9 cellular contexts compared by ENCODE assay signal in the genomic region with DNA sequence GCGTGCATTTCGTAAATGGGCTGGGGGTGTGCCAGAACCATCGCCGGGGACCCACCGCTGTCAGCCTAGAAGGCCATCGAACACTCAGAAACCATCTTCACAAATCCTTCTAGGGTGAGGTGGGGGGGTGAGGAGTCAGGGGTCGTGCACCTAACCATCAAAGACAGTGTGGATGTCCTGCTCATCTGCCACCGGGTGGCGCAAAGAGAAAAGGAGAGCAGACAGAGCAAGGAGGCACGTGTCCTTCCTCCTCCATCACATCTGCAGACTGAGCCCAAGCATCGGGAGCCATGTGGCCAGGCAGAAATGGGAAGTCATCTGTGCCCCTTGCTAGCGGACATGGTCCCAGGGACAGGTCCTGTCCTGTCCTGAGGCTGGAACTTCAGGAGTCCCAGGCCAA.
DNase-seq lines count a peak whose midpoint lies in the region; ATAC-seq and TF ChIP-seq lines count a peak whose summit lies in the region.
"Had no signal": no experiment of that assay in that cellular context is flagged by ENCODE, and none has a peak within 500 bp of the region (broad histone marks: within the 10 kb centered on the region; RNA-seq: fewer than 3 reads in every experiment).

No MANE protein-coding gene starts in this region.

- H3K4me2 ChIP-seq in mesenchymal stem cell (ENCODE audit: low read length, poor library complexity, severe bottlenecking) = no peak overlapping the region

- in situ Hi-C loops in KBM-7 (cut with MboI; ENCODE audit: low pct_unique_long_range_greater_than_20kb, low sequenced_read_pairs) = no loop called here

- H4K91ac ChIP-seq in mesenchymal stem cell (ENCODE audit: low read length) = no peak overlapping the region

- no peaks in the 10 kb centered on the region for H3K79me1 ChIP-seq in mesenchymal stem cell (replicated peaks; ENCODE audit: low read length, poor library complexity, severe bottlenecking)

- H2AK5ac ChIP-seq in mesenchymal stem cell (ENCODE audit: low read length, severe bottlenecking) = no peak overlapping the region

- no peak overlapping the region for H4K8ac ChIP-seq in mesenchymal stem cell (ENCODE audit: low read length)

- no peaks in the 10 kb centered on the region for H3K9me3 ChIP-seq in RWPE2 (ENCODE audit: severe bottlenecking)
- H3K9me3 ChIP-seq in mesenchymal stem cell (ENCODE audit: control insufficient read depth, low read length) = no peaks in the 10 kb centered on the region
- H3K9me3 ChIP-seq in aorta (ENCODE audit: control insufficient read depth, low read length) = no peaks in the 10 kb centered on the region

- H2BK120ac ChIP-seq in mesenchymal stem cell (ENCODE audit: low read depth, low read length) = no peak overlapping the region

- H3K18ac ChIP-seq in mesenchymal stem cell (ENCODE audit: low read depth in 1 of 2, low read length in 2 of 2) = no peak overlapping the region

- intact Hi-C loops in aorta (cut with DNase I) = no loop called here

- H3K4me1 ChIP-seq in RWPE2 (ENCODE audit: insufficient read depth, poor library complexity, severe bottlenecking) = no peaks in the 10 kb centered on the region
- H3K4me1 ChIP-seq in mesenchymal stem cell (ENCODE audit: control insufficient read depth, insufficient read depth, low read depth, low read length) = peaks cover 2% of the 10 kb centered on the region
- no peaks in the 10 kb centered on the region for H3K4me1 ChIP-seq in aorta (ENCODE audit: control insufficient read depth in 1 of 2, insufficient read depth in 2 of 2, low read length in 2 of 2)

- no peak overlapping the region for H2BK12ac ChIP-seq in mesenchymal stem cell (ENCODE audit: low read length in 2 of 2)

- no peak overlapping the region for H2AFZ ChIP-seq in mesenchymal stem cell (ENCODE audit: low read depth, low read length)

- H3K4me3 ChIP-seq in RWPE2 (ENCODE audit: severe bottlenecking) (no peak overlapping the region), epithelial cell of esophagus (ENCODE audit: low read length) (no peak overlapping the region), mesenchymal stem cell (ENCODE audit: insufficient read depth in 1 of 2, low read depth in 1 of 2, low read length in 2 of 2) (peak overlapping the region in 1 of 2 experiments; percentile 16), aorta (ENCODE audit: low read length in 2 of 2) (no peak overlapping the region)

- no peak overlapping the region for H2BK5ac ChIP-seq in mesenchymal stem cell (ENCODE audit: low read depth, low read length, poor library complexity, severe bottlenecking)

- H3K4me3 Mint-ChIP-seq in T-helper 2 cell treated with Interferon-gamma antibody and Interleukin-4, amounts not matched to agents 5 μg/mL and 100 μg/mL, for 36 hours = no peak overlapping the region
- H3K4me3 Mint-ChIP-seq: CD8-positive, alpha-beta memory T cell had no signal

- WGBS in mesenchymal stem cell = 27% methylated on average over 7 of the region's 12 CpGs
- 14% methylated on average over 12 of the region's 12 CpGs for WGBS in aorta, 2 donors

- peaks cover 6% of the 10 kb centered on the region for H3K27me3 Mint-ChIP-seq in T-helper 2 cell treated with Interferon-gamma antibody and Interleukin-4, amounts not matched to agents 5 μg/mL and 100 μg/mL, for 36 hours (ENCODE audit: low read depth)

- H3K36me3 ChIP-seq in RWPE2 (ENCODE audit: low read depth) = no peaks in the 10 kb centered on the region
- no peaks in the 10 kb centered on the region for H3K36me3 ChIP-seq in mesenchymal stem cell (ENCODE audit: control insufficient read depth in 1 of 2, insufficient read depth in 2 of 2, low read depth in 1 of 2, low read length in 2 of 2)
- no peaks in the 10 kb centered on the region for H3K36me3 ChIP-seq in aorta (ENCODE audit: control insufficient read depth in 1 of 2, insufficient read depth in 2 of 2, low read length in 1 of 2)

- H3K23ac ChIP-seq in mesenchymal stem cell (ENCODE audit: low read length in 2 of 2) = no peak overlapping the region

- H3K27me3 ChIP-seq in RWPE2 (ENCODE audit: insufficient read depth, poor library complexity, severe bottlenecking) (no peaks in the 10 kb centered on the region), mesenchymal stem cell (ENCODE audit: control insufficient read depth in 1 of 2, insufficient read depth in 1 of 2, low read length in 2 of 2) (peaks cover 18 to 44% of the 10 kb centered on the region in 2 experiments), aorta (ENCODE audit: control insufficient read depth in 1 of 2, insufficient read depth in 2 of 2, low read length in 1 of 2) (no peaks in the 10 kb centered on the region)

- TF ChIP-seq CTCF in RWPE2 (IDR thresholded peaks at IDR 0.05; ENCODE audit: poor library complexity, severe bottlenecking) (peak; percentile 74), epithelial cell of esophagus (IDR thresholded peaks at IDR 0.05; ENCODE audit: insufficient read depth, low read depth, low read length, missing control alignments) (peak; percentile 79)

- H2BK15ac ChIP-seq in mesenchymal stem cell (ENCODE audit: low read depth, poor library complexity, severe bottlenecking) = no peak overlapping the region

- peak; percentile 89 for ATAC-seq in RWPE2 (ENCODE audit: low read depth)
- ATAC-seq in aorta (ENCODE audit: low FRiP score) = peak; percentile 64

- H3K9ac ChIP-seq in mesenchymal stem cell (ENCODE audit: low read length) = peak overlapping the region; percentile 12

- no peak overlapping the region for H3K4ac ChIP-seq in mesenchymal stem cell (ENCODE audit: low read depth in 1 of 2, low read length in 2 of 2)

- no peak overlapping the region for H3K27ac Mint-ChIP-seq in T-helper 2 cell treated with Interferon-gamma antibody and Interleukin-4, amounts not matched to agents 5 μg/mL and 100 μg/mL, for 36 hours

- no peaks in the 10 kb centered on the region for H3K4me1 Mint-ChIP-seq in T-helper 2 cell treated with Interferon-gamma antibody and Interleukin-4, amounts not matched to agents 5 μg/mL and 100 μg/mL, for 36 hours (ENCODE audit: low read depth)
- H3K4me1 Mint-ChIP-seq: CD8-positive, alpha-beta memory T cell had no signal

- no peaks in the 10 kb centered on the region for H3K36me3 Mint-ChIP-seq in T-helper 2 cell treated with Interferon-gamma antibody and Interleukin-4, amounts not matched to agents 5 μg/mL and 100 μg/mL, for 36 hours (ENCODE audit: low read depth)
- H3K36me3 Mint-ChIP-seq: CD8-positive, alpha-beta memory T cell had no signal

- DNase-seq in NCI-H1092 treated with DMSO at 0.1 percent for 48 hours (lab: John Stamatoyannopoulos, UW) = peak; percentile 15
- DNase-seq in NCI-H1092 (lab: John Stamatoyannopoulos, UW) = no peak
- DNase-seq in KBM-7 = peak; percentile 60
- no peak for DNase-seq in RWPE2 (ENCODE audit: low spot score)
- DNase-seq in epithelial cell of esophagus (ENCODE audit: low read depth) = peak; percentile 74
- DNase-seq in mesenchymal stem cell = peak; percentile 56
- peak; percentile 80 for DNase-seq in aorta
- DNase-seq in T-helper 2 cell treated with Interferon-gamma antibody and Interleukin-4, amounts not matched to agents 5 μg/mL and 100 μg/mL, for 36 hours (ENCODE audit: low spot score) = no peak

- H3K14ac ChIP-seq in mesenchymal stem cell (ENCODE audit: low read length in 2 of 2) = no peak overlapping the region

- H3K27ac ChIP-seq in RWPE2 (ENCODE audit: poor library complexity, severe bottlenecking) (no peak overlapping the region), mesenchymal stem cell (ENCODE audit: low read length, poor library complexity, severe bottlenecking) (no peak overlapping the region), aorta (ENCODE audit: low read depth in 1 of 2, low read length in 2 of 2) (no peak overlapping the region)

- H3K9me3 Mint-ChIP-seq in T-helper 2 cell treated with Interferon-gamma antibody and Interleukin-4, amounts not matched to agents 5 μg/mL and 100 μg/mL, for 36 hours = no peaks in the 10 kb centered on the region
- H3K9me3 Mint-ChIP-seq: CD8-positive, alpha-beta memory T cell had no signal

Comparison
In these comparisons a context has a peak if more than half of its experiments do, and no peak if none do; other contexts are left out.
1. DNase-seq: peak in NCI-H1092 treated with DMSO at 0.1 percent for 48 hours (single experiment), KBM-7 (single experiment), epithelial cell of esophagus (single experiment), mesenchymal stem cell (single experiment) and aorta (2 of 2); none in NCI-H1092 (single experiment), RWPE2 (single experiment) and T-helper 2 cell treated with Interferon-gamma antibody and Interleukin-4, amounts not matched to agents 5 μg/mL and 100 μg/mL, for 36 hours (single experiment).